ENCODE assay signal across 32 cellular contexts in genomic region chr19:3441986-3442329, GRCh38. TPM values are rescaled to one million over a fixed set of nuclear protein-coding genes. Genes with fewer than 3 reads are reported as not detected.
DNase-seq lines count a peak whose midpoint lies in the region; ATAC-seq and TF ChIP-seq lines count a peak whose summit lies in the region.
"Had no signal": no experiment of that assay in that cellular context is flagged by ENCODE, and none has a peak within 500 bp of the region (broad histone marks: within the 10 kb centered on the region; RNA-seq: fewer than 3 reads in every experiment).

No MANE protein-coding gene starts in this region.

- H2AK5ac ChIP-seq in mesendoderm (ENCODE audit: low read length), result no peak overlapping the region

- DNase-seq in mesendoderm (no peak), AML-193 (lab: John Stamatoyannopoulos, UW) (no peak), superior temporal gyrus (ENCODE audit: extremely low spot score) (no peak), activated T-cell treated with anti-CD3 and anti-CD28 coated beads for 4 hours (no peak), HuH-7.5 (ENCODE audit: low spot score) (no peak)
- DNase-seq: activated CD4-positive, alpha-beta T cell treated with anti-CD3 and anti-CD28 coated beads for 36 hours; activated CD8-positive, alpha-beta memory T cell treated with anti-CD3 and anti-CD28 coated beads for 24 hours; activated naive CD4-positive, alpha-beta T cell; activated T-cell treated with anti-CD3 and anti-CD28 coated beads, Interleukin-2, amount 50 U/mL, for 24 hours; CD4-positive, alpha-beta T cell; effector CD8-positive, alpha-beta T cell; EL; KBM-7; MM.1S; NCI-H1436 treated with DMSO at 0.1 percent for 48 hours; NCI-H2107; NK-92 treated with Interleukin-12 subunit alpha and Interleukin-12 subunit beta, amount 100 ng/mL, for 24 hours; substantia nigra had no signal

- no peaks in the 10 kb centered on the region for H3K79me2 ChIP-seq in mesendoderm (ENCODE audit: control insufficient read depth, insufficient read depth, low read length)

- H3K27ac ChIP-seq in HEK293 (ENCODE audit: extremely low read depth, low read depth, low read length) (no peak overlapping the region), mesendoderm (ENCODE audit: low read depth, low read length) (peak overlapping the region; percentile 29), temporal lobe (ENCODE audit: low read depth, low read length) (peak overlapping the region; percentile 45)
- H3K27ac ChIP-seq: neural progenitor cell, SJSA1 had no signal

- ATAC-seq in SK-N-SH treated with all-trans-retinoic acid at 6 μM for 48 hours, result peak; percentile 14; the same call in 1 of the 3 replicates
- ATAC-seq: activated CD4-positive, alpha-beta T cell treated with anti-CD3 and anti-CD28 coated beads for 36 hours; Panc1 had no signal

- H3K9ac ChIP-seq in mesendoderm (ENCODE audit: low read length), result peak overlapping the region; percentile 43
- H3K9ac ChIP-seq: neural progenitor cell had no signal

- H3K27me3 ChIP-seq in mesendoderm (ENCODE audit: insufficient read depth, low read length, poor library complexity), result no peaks in the 10 kb centered on the region
- H3K27me3 ChIP-seq: neural progenitor cell, SJSA1 had no signal

- no peak overlapping the region for H3K4me3 ChIP-seq in HEK293 (ENCODE audit: low read depth, low read length)
- H3K4me3 ChIP-seq in mesendoderm (ENCODE audit: low read length), result no peak overlapping the region
- H3K4me3 ChIP-seq: neural progenitor cell, SJSA1, skin epidermis had no signal

- POLR2A ChIA-PET in HEK293 (lab: Yijun Ruan, JAX), result interaction anchor here (0.6 kb wide), 1 partner anchor 10 kb away, joined by 3 read pairs; no protein-coding TSS in a partner anchor

- no peak overlapping the region for H2BK120ac ChIP-seq in mesendoderm (ENCODE audit: low read depth, low read length)

- WGBS in mesendoderm (ENCODE audit: extremely low coverage, insufficient coverage, low lambda C conversion rate), result no CpG with 5 or more reads among the region's 14 CpGs

- no peaks in the 10 kb centered on the region for H3K79me1 ChIP-seq in mesendoderm (ENCODE audit: low read length)

- no peak overlapping the region for H4K5ac ChIP-seq in mesendoderm (ENCODE audit: low read length)

- no peak for TF ChIP-seq CTCF in HEK293 (tag by site-specific recombination; IDR thresholded peaks at IDR 0.05)

- peak overlapping the region; percentile 42 for H3K18ac ChIP-seq in mesendoderm (ENCODE audit: low read length)

- peak overlapping the region; percentile 87 for H2BK5ac ChIP-seq in mesendoderm (ENCODE audit: low read length)

- H3K4me1 ChIP-seq in HEK293 (ENCODE audit: control insufficient read depth, insufficient read depth, low read length) (no peaks in the 10 kb centered on the region), mesendoderm (ENCODE audit: control insufficient read depth, low read depth, low read length) (peaks cover 6% of the 10 kb centered on the region)
- H3K4me1 ChIP-seq: SJSA1 had no signal

- peak overlapping the region; percentile 61 for H3K4ac ChIP-seq in mesendoderm (ENCODE audit: low read depth, low read length)

- CTCF ChIA-PET in HEK293 (lab: Yijun Ruan, JAX), result interaction anchor here (0.9 kb wide), 1 partner anchor 13 kb away, joined by 6 read pairs; no protein-coding TSS in a partner anchor

- H3K23ac ChIP-seq in mesendoderm (ENCODE audit: low read length), result no peak overlapping the region

- peak overlapping the region; percentile 72 for H3K56ac ChIP-seq in mesendoderm (ENCODE audit: low read length)

- H2BK15ac ChIP-seq in mesendoderm (replicated peaks; ENCODE audit: low read depth), result no peak overlapping the region

- H3K4me2 ChIP-seq in mesendoderm (ENCODE audit: low read length), result no peak overlapping the region
- H3K4me2 ChIP-seq: neural progenitor cell had no signal

- H3K9me3 ChIP-seq in HEK293 (ENCODE audit: control insufficient read depth, insufficient read depth, low read depth, low read length), result no peaks in the 10 kb centered on the region
- H3K9me3 ChIP-seq: SJSA1 had no signal

- no peak overlapping the region for H4K8ac ChIP-seq in mesendoderm (ENCODE audit: low read depth, low read length)

- H3K36me3 ChIP-seq in HEK293 (ENCODE audit: control insufficient read depth in 2 of 2, insufficient read depth in 1 of 2, low read length in 2 of 2) (peaks cover 4 to 25% of the 10 kb centered on the region in 2 experiments; a peak in 2 of 3 replicates), mesendoderm (ENCODE audit: control insufficient read depth, insufficient read depth, low read length) (no peaks in the 10 kb centered on the region)
- H3K36me3 ChIP-seq: neural progenitor cell had no signal

TF ChIP-seq in HEK293, 187 proteins besides CTCF, POLR2A, EP300 and RAD21:
- TF ChIP-seq ZNF596 (tag by site-specific recombination; IDR thresholded peaks at IDR 0.05), result no peak
- no peak for TF ChIP-seq ZNF664 (tag by site-specific recombination; IDR thresholded peaks at IDR 0.05)
- 0 out of 2 replicates have a peak, but pooled peaks have one; percentile 13 for TF ChIP-seq EGR2 (tag by site-specific recombination; IDR thresholded peaks at IDR 0.05; ENCODE audit: low read depth)
- TF ChIP-seq ZNF341 (tag by site-specific recombination; IDR thresholded peaks at IDR 0.05; ENCODE audit: low read depth), result peak; percentile 39
TF ChIP-seq in HEK293: peak in this region for 2.

TF ChIP-seq in SK-N-SH treated with all-trans-retinoic acid at 6 μM for 48 hours, 23 proteins besides CTCF, POLR2A, EP300 and RAD21:
- TF ChIP-seq RARB (CRISPR knock-in tag; IDR thresholded peaks at IDR 0.05) (no peak), GLIS3 (CRISPR knock-in tag; IDR thresholded peaks at IDR 0.05) (0 out of 2 replicates have a peak, but pooled peaks have one; percentile 64), TSHZ2 (CRISPR knock-in tag; IDR thresholded peaks at IDR 0.05) (peak; percentile 29; the same call in 1 of the 2 replicates)

RNA-seq across cellular contexts. Expression of gene SMIM24, which starts 38.4 kb away (rescaled TPM):
- polyA plus RNA-seq in mesendoderm (2013, experiment 1 of 2), result 6.4 TPM
- 5.3 TPM for polyA plus RNA-seq in mesendoderm (2013, experiment 2 of 2)
- 0.25 TPM for total RNA-seq in temporal lobe
- total RNA-seq: CD4-positive, alpha-beta T cell; frontal cortex; lung microvascular endothelial cell; NCI-H460; posterior vena cava; SJSA1; T-helper 1 cell treated with Interleukin-12 subunit alpha and Interleukin-12 subunit beta and Interleukin-4 antibody, amounts not matched to agents 30 ng/mL and 1 ng/mL, for 36 hours had no signal

RNA-seq across cellular contexts. Expression of gene SMIM44, which starts 41.3 kb away (rescaled TPM):
- polyA plus RNA-seq in mesendoderm (2013, experiment 1 of 2), result not detected
- polyA plus RNA-seq in mesendoderm (2013, experiment 2 of 2), result not detected
- not detected for total RNA-seq in temporal lobe
- total RNA-seq: activated CD4-positive, alpha-beta T cell treated with anti-CD3 and anti-CD28 coated beads for 36 hours; CD4-positive, alpha-beta T cell; frontal cortex; lung microvascular endothelial cell; NCI-H460; posterior vena cava; SJSA1; T-helper 1 cell treated with Interleukin-12 subunit alpha and Interleukin-12 subunit beta and Interleukin-4 antibody, amounts not matched to agents 30 ng/mL and 1 ng/mL, for 36 hours had no signal
- polyA plus RNA-seq: adipose tissue, esophagus had no signal

RNA-seq across cellular contexts. Expression of gene DOHH, which starts 58.5 kb away (rescaled TPM):
- 9.3 TPM for polyA plus RNA-seq in mesendoderm (2013, experiment 1 of 2)
- 9.4 TPM for polyA plus RNA-seq in mesendoderm (2013, experiment 2 of 2)
- 11.6 TPM for total RNA-seq in temporal lobe
